In the genomic region with DNA sequence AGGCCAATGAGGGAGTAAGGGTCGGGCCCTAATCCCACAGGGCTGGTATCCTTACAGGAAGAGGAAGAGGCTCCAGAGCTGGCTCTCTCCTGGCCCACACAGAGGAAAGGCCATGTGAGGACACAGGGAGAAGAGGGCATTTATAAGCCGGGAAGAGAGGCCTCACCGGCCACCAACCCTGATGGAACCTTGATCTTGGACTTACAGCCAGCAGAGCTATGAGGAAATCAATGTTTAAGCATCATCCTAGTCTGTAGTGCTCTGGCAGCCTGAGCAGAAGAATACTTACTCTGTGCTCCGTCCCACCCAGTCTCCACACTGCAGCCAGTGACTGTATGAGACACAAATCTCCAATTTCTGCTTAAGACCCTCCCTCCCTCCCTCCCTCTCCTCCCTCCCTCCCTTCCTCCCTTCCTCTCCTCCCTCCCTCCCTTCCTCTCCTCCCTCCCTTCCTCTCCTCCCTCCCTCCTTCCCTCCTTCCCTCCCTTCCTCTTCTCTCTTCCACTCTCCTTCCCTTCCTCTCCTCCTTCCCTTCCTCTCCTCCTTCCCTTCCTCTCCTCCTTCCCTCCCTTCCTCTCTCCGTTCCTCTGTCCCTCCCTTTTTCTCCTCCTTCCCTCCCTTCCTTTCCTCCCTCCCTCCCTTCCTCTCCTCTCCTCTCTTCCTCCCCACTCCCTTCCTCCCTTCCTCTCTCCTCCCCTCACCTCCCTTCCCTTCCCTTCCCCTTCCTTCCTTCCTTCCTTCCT, we compare ENCODE assay signal across 23 cellular contexts. TPM values are rescaled to one million over a fixed set of nuclear protein-coding genes. Genes with fewer than 3 reads are reported as not detected.
DNase-seq lines count a peak whose midpoint lies in the region; ATAC-seq and TF ChIP-seq lines count a peak whose summit lies in the region.
"Had no signal": no experiment of that assay in that cellular context is flagged by ENCODE, and none has a peak within 500 bp of the region (broad histone marks: within the 10 kb centered on the region; RNA-seq: fewer than 3 reads in every experiment).

No MANE protein-coding gene starts in this region.

- DNase-seq in GM23248 (peak; percentile 22), colonic mucosa (peak; percentile 46), left colon (peak; percentile 31 to 52), GM23338 (ENCODE audit: low spot score) (no peak), NCI-H748 (lab: John Stamatoyannopoulos, UW; ENCODE audit: unreplicated experiment) (no peak)
- no peak for DNase-seq in stimulated activated CD4-positive, alpha-beta T cell treated with anti-CD3 and anti-CD28 coated beads, Interleukin-4, amount 100 ng/mL, for 1 hour
- DNase-seq: activated CD4-positive, alpha-beta T cell treated with anti-CD3 and anti-CD28 coated beads for 48 hours; activated T-cell treated with anti-CD3 and anti-CD28 coated beads, Interleukin-2, amount 50 U/mL, for 24 hours; esophagus squamous epithelium; NCI-H524; stimulated activated CD4-positive, alpha-beta T cell treated with anti-CD3 and anti-CD28 coated beads, Interleukin-1b, Interleukin-23, amount 100 ng/mL, for 48 hours; substantia nigra; T-helper 2 cell had no signal

- no peaks in the 10 kb centered on the region for H4K20me1 ChIP-seq in GM23248 (ENCODE audit: insufficient read depth)
- H4K20me1 ChIP-seq in GM23338 (replicated peaks; ENCODE audit: insufficient read depth), result no peaks in the 10 kb centered on the region

- H3K4me1 ChIP-seq in GM23248 (ENCODE audit: insufficient read depth) (peaks cover 3% of the 10 kb centered on the region), colonic mucosa (peaks cover 2% of the 10 kb centered on the region), muscle layer of duodenum (ENCODE audit: control insufficient read depth in 1 of 2, insufficient read depth in 2 of 2, low read length in 2 of 2) (peaks cover 0 to 8% of the 10 kb centered on the region in 2 donors), GM23338 (ENCODE audit: insufficient read depth) (no peaks in the 10 kb centered on the region; the same call in 1 of the 2 replicates)
- H3K4me1 ChIP-seq: uterus had no signal

- H3K4me1 Mint-ChIP-seq in GM23338, result peaks cover 17% of the 10 kb centered on the region

- H3K9me3 Mint-ChIP-seq in GM23338, result no peaks in the 10 kb centered on the region
- H3K9me3 Mint-ChIP-seq: activated T-cell treated with anti-CD3 and anti-CD28 coated beads, Interleukin-2, amount 50 U/mL, for 24 hours; memory B cell; nephron had no signal

- peaks cover 9% of the 10 kb centered on the region for H3K27me3 Mint-ChIP-seq in GM23338 (ENCODE audit: insufficient read depth, low read depth, poor library complexity)

- no peak overlapping the region for H3K4me3 ChIP-seq in GM23248
- H3K4me3 ChIP-seq in colonic mucosa, result no peak overlapping the region
- no peak overlapping the region for H3K4me3 ChIP-seq in muscle layer of duodenum (ENCODE audit: low read depth in 1 of 2, low read length in 2 of 2)
- no peak overlapping the region for H3K4me3 ChIP-seq in GM23338
- H3K4me3 ChIP-seq: A549, adrenal gland, esophagus squamous epithelium, K562, uterus had no signal

- 24 to 32% methylated on average over 4 to 5 of the region's 5 CpGs for WGBS in GM23248 (ENCODE audit: low coverage in 1 of 2, low lambda C conversion rate in 2 of 2, missing lambda C conversion rate in 2 of 2), 2 experiments

- H3K9ac ChIP-seq in GM23248 (no peak overlapping the region), colonic mucosa (ENCODE audit: low read depth in 2 of 2, low read length in 2 of 2) (no peak overlapping the region)

- TF ChIP-seq POLR2A in GM18505 (IDR thresholded peaks at IDR 0.05; ENCODE audit: borderline replicate concordance, extremely low read depth, insufficient read depth, insufficient read length), result no peak

- H3K27me3 ChIP-seq in GM23248 (replicated peaks; ENCODE audit: insufficient read depth), result no peaks in the 10 kb centered on the region; the same call in 1 of the 2 replicates
- no peaks in the 10 kb centered on the region for H3K27me3 ChIP-seq in colonic mucosa
- H3K27me3 ChIP-seq in muscle layer of duodenum (ENCODE audit: low read depth, low read length), result no peaks in the 10 kb centered on the region
- H3K27me3 ChIP-seq in GM23338 (ENCODE audit: insufficient read depth), result no peaks in the 10 kb centered on the region
- H3K27me3 ChIP-seq: adrenal gland, esophagus squamous epithelium, uterus had no signal

- intact Hi-C loops in colonic mucosa (cut with DNase I), result no loop called here
- intact Hi-C loops in left colon (cut with DNase I, micrococcal nuclease), result loop anchor here in 1 of 2 donors (5.0 kb wide), 1 partner anchor 109 kb away; no protein-coding TSS in a partner anchor

- H3K9me3 ChIP-seq in GM23248 (ENCODE audit: low read depth) (no peaks in the 10 kb centered on the region), colonic mucosa (no peaks in the 10 kb centered on the region), muscle layer of duodenum (ENCODE audit: control insufficient read depth in 1 of 2, low read length in 2 of 2) (no peaks in the 10 kb centered on the region)
- H3K9me3 ChIP-seq: A549, adrenal gland, esophagus squamous epithelium, uterus had no signal

- H3K79me2 ChIP-seq in GM23248 (ENCODE audit: insufficient read depth) (no peaks in the 10 kb centered on the region), GM23338 (replicated peaks; ENCODE audit: insufficient read depth) (no peaks in the 10 kb centered on the region)

- H2AFZ ChIP-seq in GM23248 (no peak overlapping the region), GM23338 (no peak overlapping the region)

- no peak overlapping the region for H3K27ac Mint-ChIP-seq in GM23338
- H3K27ac Mint-ChIP-seq: activated T-cell treated with anti-CD3 and anti-CD28 coated beads, Interleukin-2, amount 50 U/mL, for 24 hours; B cell; nephron had no signal

- H3F3A ChIP-seq in GM23248 (ENCODE audit: insufficient read depth), result no peaks in the 10 kb centered on the region
- H3F3A ChIP-seq in GM23338 (replicated peaks; ENCODE audit: low read depth), result no peaks in the 10 kb centered on the region

- ATAC-seq in left colon (peak; percentile 58), GM23338 (no peak), GM18505 (IDR thresholded peaks at IDR 0.05; ENCODE audit: unreplicated experiment) (no peak)
- ATAC-seq: A549, K562 had no signal

- H3K36me3 ChIP-seq in GM23248 (ENCODE audit: low read depth) (no peaks in the 10 kb centered on the region), colonic mucosa (no peaks in the 10 kb centered on the region), muscle layer of duodenum (ENCODE audit: control insufficient read depth in 1 of 2, insufficient read depth in 2 of 2, low read length in 2 of 2) (no peaks in the 10 kb centered on the region), GM23338 (ENCODE audit: insufficient read depth) (no peaks in the 10 kb centered on the region)
- H3K36me3 ChIP-seq: adrenal gland, esophagus squamous epithelium, uterus had no signal

- H3K9me2 ChIP-seq in GM23248 (ENCODE audit: insufficient read depth) (no peaks in the 10 kb centered on the region), GM23338 (ENCODE audit: insufficient read depth) (no peaks in the 10 kb centered on the region)

- in situ Hi-C loops in GM23248 (cut with MboI), result loop anchor here (5.0 kb wide), 1 partner anchor 109 kb away; no protein-coding TSS in a partner anchor

- no peak overlapping the region for H3K4me3 Mint-ChIP-seq in GM23338
- H3K4me3 Mint-ChIP-seq: activated T-cell treated with anti-CD3 and anti-CD28 coated beads, Interleukin-2, amount 50 U/mL, for 24 hours; B cell; brain; memory B cell; nephron had no signal

- no peak overlapping the region for H3K27ac ChIP-seq in GM23248
- H3K27ac ChIP-seq in colonic mucosa, result peak overlapping the region; percentile 92
- H3K27ac ChIP-seq in muscle layer of duodenum (ENCODE audit: low read length), result peak overlapping the region; percentile 73
- H3K27ac ChIP-seq in GM23338 (ENCODE audit: low read depth), result no peak overlapping the region
- H3K27ac ChIP-seq: adrenal gland, uterus had no signal

- H3K4me2 ChIP-seq in GM23248 (ENCODE audit: unreplicated experiment), result no peak overlapping the region
- no peak overlapping the region for H3K4me2 ChIP-seq in GM23338

- no peaks in the 10 kb centered on the region; the same call in 2 of the 3 replicates for H3K36me3 Mint-ChIP-seq in GM23338 (ENCODE audit: low read depth)
- H3K36me3 Mint-ChIP-seq: brain, memory B cell had no signal

- TF ChIP-seq CTCF in colonic mucosa (IDR thresholded peaks at IDR 0.05), result no peak
- no peak for TF ChIP-seq CTCF in GM23338 (conservative IDR thresholded peaks at IDR 0.05; ENCODE audit: low read depth in 2 of 2)

TF ChIP-seq in GM23338, 12 proteins besides CTCF, POLR2A, EP300 and RAD21 (continues in another document):
- no peak for TF ChIP-seq CREB1 (CRISPR knock-in tag; IDR thresholded peaks at IDR 0.05; ENCODE audit: low read depth)
- TF ChIP-seq POLR2AphosphoS5 (IDR thresholded peaks at IDR 0.05; ENCODE audit: low read depth), result no peak
- TF ChIP-seq STAT1 (IDR thresholded peaks at IDR 0.05; ENCODE audit: unreplicated experiment), result no peak
- TF ChIP-seq, protein P1, sequence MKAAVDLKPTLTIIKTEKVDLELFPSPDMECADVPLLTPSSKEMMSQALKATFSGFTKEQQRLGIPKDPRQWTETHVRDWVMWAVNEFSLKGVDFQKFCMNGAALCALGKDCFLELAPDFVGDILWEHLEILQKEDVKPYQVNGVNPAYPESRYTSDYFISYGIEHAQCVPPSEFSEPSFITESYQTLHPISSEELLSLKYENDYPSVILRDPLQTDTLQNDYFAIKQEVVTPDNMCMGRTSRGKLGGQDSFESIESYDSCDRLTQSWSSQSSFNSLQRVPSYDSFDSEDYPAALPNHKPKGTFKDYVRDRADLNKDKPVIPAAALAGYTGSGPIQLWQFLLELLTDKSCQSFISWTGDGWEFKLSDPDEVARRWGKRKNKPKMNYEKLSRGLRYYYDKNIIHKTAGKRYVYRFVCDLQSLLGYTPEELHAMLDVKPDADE (IDR thresholded peaks at IDR 0.05), result no peak

RNA-seq across cellular contexts. Expression of a gene that starts 8.9 kb away (rescaled TPM):
- 0.54 and 5.6 TPM in 2 replicates for total RNA-seq in GM23248 (2014; rRNA removed; shearing (Covaris generic))
- polyA plus RNA-seq in GM23248 (2016; fragmentation: Nextera tagmentation; extraction: Ambion mirVana) (8.0 and 9.5 TPM in 2 replicates), GM23338 (2016; fragmentation: Nextera tagmentation; extraction: Ambion mirVana) (7.2 and 7.8 TPM in 2 replicates)
- total RNA-seq in colonic mucosa (10 to 100 TPM; 14.5 to 17.6 TPM), left colon (10 to 100 TPM; 10.5 to 26.1 TPM)
- total RNA-seq in GM23338 (2014; rRNA removed; shearing (Covaris generic)), result 1.2 and 3.1 TPM in 2 replicates
- total RNA-seq: K562 had no signal
- polyA plus RNA-seq: K562 had no signal

RNA-seq across cellular contexts. Expression of a gene that starts 41.3 kb away (rescaled TPM):
- total RNA-seq in GM23248 (2014; rRNA removed; shearing (Covaris generic)), result 8.6 and 16.1 TPM in 2 replicates
- polyA plus RNA-seq in GM23248 (2016; fragmentation: Nextera tagmentation; extraction: Ambion mirVana), result 14.3 and 15.4 TPM in 2 replicates
- 1 to 10 TPM; 4.1 to 7.7 TPM for total RNA-seq in colonic mucosa
- 1 to 10 TPM; 6.9 to 7.4 TPM for total RNA-seq in left colon
- total RNA-seq in GM23338 (2014; rRNA removed; shearing (Covaris generic)), result 4.8 and 8.8 TPM in 2 replicates
- 6.8 and 7.6 TPM in 2 replicates for polyA plus RNA-seq in GM23338 (2016; fragmentation: Nextera tagmentation; extraction: Ambion mirVana)

RNA-seq across cellular contexts. Expression of a gene that starts 41.4 kb away (rescaled TPM):
- total RNA-seq in GM23248 (2014; rRNA removed; shearing (Covaris generic)), result 25.6 and 51.1 TPM in 2 replicates
- polyA plus RNA-seq in GM23248 (2016; fragmentation: Nextera tagmentation; extraction: Ambion mirVana) (40.4 and 40.5 TPM in 2 replicates), GM23338 (2016; fragmentation: Nextera tagmentation; extraction: Ambion mirVana) (37.6 and 43.9 TPM in 2 replicates)
- total RNA-seq in colonic mucosa (10 to 100 TPM; 41.8 to 54.7 TPM), left colon (10 to 100 TPM; 43.4 to 48.7 TPM)
- 69.4 and 72.5 TPM in 2 replicates for total RNA-seq in GM23338 (2014; rRNA removed; shearing (Covaris generic))

Comparison
In these comparisons a context has a peak if more than half of its experiments do, and no peak if none do; other contexts are left out.
1. DNase-seq: peak in GM23248 (single experiment), colonic mucosa (single experiment) and left colon (2 of 2); none in stimulated activated CD4-positive, alpha-beta T cell treated with anti-CD3 and anti-CD28 coated beads, Interleukin-4, amount 100 ng/mL, for 1 hour (single experiment), GM23338 (single experiment) and NCI-H748 (single experiment).
2. H3K27ac ChIP-seq: peak in colonic mucosa (single experiment) and muscle layer of duodenum (single experiment); none in GM23248 (single experiment) and GM23338 (single experiment).